Comparison of ENCODE assay signal across 21 cellular contexts in genomic region chr2:20264629-20265028, GRCh38. TPM values are rescaled to one million over a fixed set of nuclear protein-coding genes. Genes with fewer than 3 reads are reported as not detected.
DNase-seq lines count a peak whose midpoint lies in the region; ATAC-seq, FAIRE-seq and TF ChIP-seq lines count a peak whose summit lies in the region.
"Had no signal": no experiment of that assay in that cellular context is flagged by ENCODE, and none has a peak within 500 bp of the region (broad histone marks: within the 10 kb centered on the region; RNA-seq: fewer than 3 reads in every experiment).

No MANE protein-coding gene starts in this region.

- no peaks in the 10 kb centered on the region for H3K9me2 ChIP-seq in SK-N-SH

- DNase-seq in SK-N-SH (no peak), K562 (ENCODE audit: extremely low read depth in 1 of 4, low spot score in 3 of 4) (no peak), small intestine (peak; percentile 41), HuH-7.5 (ENCODE audit: low spot score) (no peak)
- no peak for DNase-seq in activated naive CD8-positive, alpha-beta T cell treated with anti-CD3 and anti-CD28 coated beads, Interleukin-2, amount 50 U/mL, for 24 hours
- DNase-seq: CD4-positive, CD25-positive, alpha-beta regulatory T cell; DMS153; GF-D8; NCI-H1694 treated with DMSO at 0.1 percent for 48 hours; NCI-H2107; NCI-H524; PC-9; SJCRH30 had no signal

- POLR2A ChIA-PET in SK-N-SH (lab: Yijun Ruan, JAX) = no interaction called here
- POLR2A ChIA-PET in K562 (lab: Yijun Ruan, JAX) = no interaction called here

- peaks cover 6% of the 10 kb centered on the region for H3K36me3 Mint-ChIP-seq in activated naive CD8-positive, alpha-beta T cell
- peaks cover 38% of the 10 kb centered on the region for H3K36me3 Mint-ChIP-seq in activated naive CD8-positive, alpha-beta T cell treated with anti-CD3 and anti-CD28 coated beads, Interleukin-2, amount 50 U/mL, for 24 hours (ENCODE audit: low read depth)

- H3K79me2 ChIP-seq in SK-N-SH (ENCODE audit: insufficient read depth) = peaks cover 22% of the 10 kb centered on the region
- H3K79me2 ChIP-seq in K562 (ENCODE audit: control insufficient read depth, insufficient read depth, low read length) = no peaks in the 10 kb centered on the region; the same call in 2 of the 3 replicates

- no peaks in the 10 kb centered on the region for H3K9me3 ChIP-seq in SK-N-SH
- no peaks in the 10 kb centered on the region for H3K9me3 ChIP-seq in K562 (replicated peaks; ENCODE audit: control insufficient read depth, insufficient read depth, low read depth, low read length)
- no peaks in the 10 kb centered on the region for H3K9me3 ChIP-seq in small intestine (ENCODE audit: control insufficient read depth, low read depth)
- H3K9me3 ChIP-seq: SJCRH30 had no signal

- in situ Hi-C loops in K562 (cut with MboI) = no loop called here

- TF ChIP-seq EP300 in SK-N-SH (IDR thresholded peaks at IDR 0.05; ENCODE audit: borderline replicate concordance in 1 of 2, low read depth in 1 of 2, low read length in 1 of 2) (no peak), K562 (IDR thresholded peaks at IDR 0.05; ENCODE audit: low read length) (no peak)

- H3K27me3 ChIP-seq in SK-N-SH (ENCODE audit: insufficient read depth) (no peaks in the 10 kb centered on the region), K562 (ENCODE audit: control insufficient read depth in 2 of 2, insufficient read depth in 2 of 2, low read length in 2 of 2) (no peaks in the 10 kb centered on the region), small intestine (ENCODE audit: control insufficient read depth in 2 of 2, insufficient read depth in 2 of 2, low read length in 2 of 2) (no peaks in the 10 kb centered on the region)
- H3K27me3 ChIP-seq: SJCRH30 had no signal

- FAIRE-seq in K562 (lab: Jason Lieb, UNC) (peak; percentile 37), small intestine (lab: Jason Lieb, UNC) (no peak)
- FAIRE-seq: GM12878, GM19239 had no signal

- no peaks in the 10 kb centered on the region for H3K9me3 Mint-ChIP-seq in activated naive CD8-positive, alpha-beta T cell (ENCODE audit: low read depth)
- no peaks in the 10 kb centered on the region for H3K9me3 Mint-ChIP-seq in activated naive CD8-positive, alpha-beta T cell treated with anti-CD3 and anti-CD28 coated beads, Interleukin-2, amount 50 U/mL, for 24 hours
- H3K9me3 Mint-ChIP-seq: CD4-positive, CD25-positive, alpha-beta regulatory T cell; GM23338 had no signal

- H3K27ac Mint-ChIP-seq in activated naive CD8-positive, alpha-beta T cell = peak overlapping the region; percentile 29
- H3K27ac Mint-ChIP-seq in activated naive CD8-positive, alpha-beta T cell treated with anti-CD3 and anti-CD28 coated beads, Interleukin-2, amount 50 U/mL, for 24 hours = no peak overlapping the region
- H3K27ac Mint-ChIP-seq: B cell, GM23338 had no signal

- H3K4me1 Mint-ChIP-seq in activated naive CD8-positive, alpha-beta T cell (ENCODE audit: low read depth) = peaks cover 13% of the 10 kb centered on the region
- H3K4me1 Mint-ChIP-seq in activated naive CD8-positive, alpha-beta T cell treated with anti-CD3 and anti-CD28 coated beads, Interleukin-2, amount 50 U/mL, for 24 hours = peaks cover 8% of the 10 kb centered on the region
- H3K4me1 Mint-ChIP-seq: B cell, GM23338 had no signal

- no peak for TF ChIP-seq RAD21 in SK-N-SH (IDR thresholded peaks at IDR 0.05; ENCODE audit: low read length)
- no peak for TF ChIP-seq RAD21 in K562 (CRISPR knock-in tag; conservative IDR thresholded peaks at IDR 0.05 in 1 of 2, IDR thresholded peaks at IDR 0.05 in 1 of 2)

- no peaks in the 10 kb centered on the region for H3K9me1 ChIP-seq in K562 (ENCODE audit: control insufficient read depth, insufficient read depth, low read length)

- no peak overlapping the region for H3K4me2 ChIP-seq in SK-N-SH
- no peak overlapping the region for H3K4me2 ChIP-seq in K562 (ENCODE audit: insufficient read depth, low read length)
- H3K4me2 ChIP-seq: GM23338, PC-9 had no signal

- ATAC-seq in SK-N-SH treated with all-trans-retinoic acid at 6 μM for 48 hours (peak; percentile 24; the same call in 2 of the 3 replicates), K562 (0 out of 3 replicates have a peak, but pooled peaks have one; percentile 31), GM21423 (IDR thresholded peaks at IDR 0.05; ENCODE audit: unreplicated experiment) (no peak)
- no peak for ATAC-seq in activated naive CD8-positive, alpha-beta T cell treated with anti-CD3 and anti-CD28 coated beads, Interleukin-2, amount 50 U/mL, for 24 hours
- ATAC-seq: GM12878, GM23338, HCT116 had no signal

- 95% methylated on average over 2 of the region's 2 CpGs for WGBS in SK-N-SH (ENCODE audit: low lambda C conversion rate)
- 93% methylated on average over 2 of the region's 2 CpGs for WGBS in K562 (ENCODE audit: insufficient coverage, low coverage, missing lambda C conversion rate)
- WGBS in small intestine, 3 donors = 27 to 61% (median 28%) methylated on average over 2 of the region's 2 CpGs

- no peaks in the 10 kb centered on the region for H3K27me3 Mint-ChIP-seq in activated naive CD8-positive, alpha-beta T cell
- no peaks in the 10 kb centered on the region for H3K27me3 Mint-ChIP-seq in activated naive CD8-positive, alpha-beta T cell treated with anti-CD3 and anti-CD28 coated beads, Interleukin-2, amount 50 U/mL, for 24 hours
- H3K27me3 Mint-ChIP-seq: B cell; CD4-positive, CD25-positive, alpha-beta regulatory T cell had no signal

- no peak for TF ChIP-seq CTCF in SK-N-SH (IDR thresholded peaks at IDR 0.05)
- no peak for TF ChIP-seq CTCF in K562 (IDR thresholded peaks at IDR 0.05 in 2 of 3, conservative IDR thresholded peaks at IDR 0.05 in 1 of 3; ENCODE audit: insufficient read depth in 2 of 3, low read depth in 1 of 3, low read length in 3 of 3)

- no peak overlapping the region for H2AFZ ChIP-seq in SK-N-SH (ENCODE audit: low read depth)
- H2AFZ ChIP-seq in K562 (ENCODE audit: low read depth, low read length) = no peak overlapping the region
- H2AFZ ChIP-seq: GM23338, PC-9 had no signal

- CTCF ChIA-PET in SK-N-SH (lab: Yijun Ruan, JAX) = interaction anchor here (0.9 to 1.3 kb wide), 4 partner anchors 19 to 62 kb away, joined by 3 to 8 read pairs (median 4); no protein-coding TSS in a partner anchor
- CTCF ChIA-PET in K562 (lab: Yijun Ruan, JAX; ENCODE audit: low intra/inter-chr PET ratio) = no interaction called here

- H3K4me1 ChIP-seq in SK-N-SH (ENCODE audit: control insufficient read depth in 1 of 2, insufficient read depth in 2 of 2, low read depth in 1 of 2, low read length in 1 of 2) = no peaks in the 10 kb centered on the region; a peak in 1 of 4 replicates
- H3K4me1 ChIP-seq in K562 (replicated peaks in 1 of 2; ENCODE audit: control insufficient read depth in 2 of 2, insufficient read depth in 2 of 2, low read length in 2 of 2) = no peaks in the 10 kb centered on the region
- no peaks in the 10 kb centered on the region for H3K4me1 ChIP-seq in small intestine (ENCODE audit: control insufficient read depth in 2 of 2, insufficient read depth in 1 of 2, low read depth in 1 of 2, low read length in 1 of 2)
- H3K4me1 ChIP-seq: SJCRH30 had no signal

- intact Hi-C loops in K562 (cut with micrococcal nuclease) = no loop called here

- H3K9ac ChIP-seq in SK-N-SH = no peak overlapping the region
- H3K9ac ChIP-seq in K562 (ENCODE audit: insufficient read depth in 1 of 2, low read depth in 2 of 2, low read length in 2 of 2) = no peak overlapping the region

- H3K36me3 ChIP-seq in SK-N-SH (replicated peaks in 1 of 2; ENCODE audit: control insufficient read depth in 1 of 2, insufficient read depth in 2 of 2, low read length in 1 of 2) (peaks cover 54 to 62% of the 10 kb centered on the region in 2 experiments), K562 (ENCODE audit: control insufficient read depth, insufficient read depth, low read length) (peaks cover 53% of the 10 kb centered on the region), small intestine (ENCODE audit: control insufficient read depth in 2 of 2, insufficient read depth in 2 of 2, low read length in 2 of 2) (no peaks in the 10 kb centered on the region)

- H4K20me1 ChIP-seq in SK-N-SH (ENCODE audit: insufficient read depth) = no peaks in the 10 kb centered on the region
- no peaks in the 10 kb centered on the region for H4K20me1 ChIP-seq in K562 (replicated peaks; ENCODE audit: control insufficient read depth, insufficient read depth, low read length)

- peaks cover 10% of the 10 kb centered on the region for H3F3A ChIP-seq in SK-N-SH (replicated peaks; ENCODE audit: insufficient read depth)

- no peak overlapping the region for H3K4me3 Mint-ChIP-seq in activated naive CD8-positive, alpha-beta T cell
- H3K4me3 Mint-ChIP-seq in activated naive CD8-positive, alpha-beta T cell treated with anti-CD3 and anti-CD28 coated beads, Interleukin-2, amount 50 U/mL, for 24 hours = no peak overlapping the region
- H3K4me3 Mint-ChIP-seq: B cell; CD4-positive, CD25-positive, alpha-beta regulatory T cell; GM23338 had no signal

- no peak overlapping the region for H3K4me3 ChIP-seq in SK-N-SH (ENCODE audit: low read depth in 2 of 2, low read length in 1 of 2)
- no peak overlapping the region for H3K4me3 ChIP-seq in K562
- H3K4me3 ChIP-seq in small intestine (ENCODE audit: low read depth in 1 of 2, low read length in 2 of 2) = no peak overlapping the region
- H3K4me3 ChIP-seq: GM12878, GM23338, PC-9, SJCRH30 had no signal

- TF ChIP-seq POLR2A in K562 (conservative IDR thresholded peaks at IDR 0.05) = no peak

- H3K27ac ChIP-seq in SK-N-SH (ENCODE audit: low read depth in 2 of 2, low read length in 1 of 2) (no peak overlapping the region), K562 (ENCODE audit: extremely low read depth, low read depth, low read length) (no peak overlapping the region), small intestine (ENCODE audit: low read depth in 1 of 2, low read length in 1 of 2) (no peak overlapping the region)
- H3K27ac ChIP-seq: PC-9, SJCRH30 had no signal

- no TSS peak for BruUV-seq in K562 (replicated peaks; lab: Mats Ljungman, UMichigan)

RNA-seq across cellular contexts. Expression of gene SDC1, which starts 39.7 kb away (rescaled TPM):
- polyA plus RNA-seq in SK-N-SH (2012; rRNA removed) = 105 and 122 TPM in 2 replicates
- 63.4 and 86.1 TPM in 2 replicates for polyA plus RNA-seq in SK-N-SH (2012; cell fraction: cytosol; rRNA removed)
- 58.4 and 62.2 TPM in 2 replicates for polyA plus RNA-seq in SK-N-SH (2012; cell fraction: nucleus; rRNA removed)
- 0.28 and 0.90 TPM in 2 replicates for total RNA-seq in K562 (2011; cell fraction: chromatin; rRNA removed; ENCODE audit: low replicate concordance)
- total RNA-seq in K562 (2011; cell fraction: nucleolus; rRNA removed) = 0.39 and 1.3 TPM in 2 replicates
- total RNA-seq in K562 (2011; cell fraction: nucleoplasm; rRNA removed) = 0.37 and 0.46 TPM in 2 replicates
- total RNA-seq in K562 (2014; rRNA removed) = 1.5 and 1.7 TPM in 2 replicates
- total RNA-seq in K562 (2014; rRNA removed; fragmentation: Illumina TruSeq; extraction: Trizol) = 0.35 and 0.40 TPM in 2 replicates
- total RNA-seq in K562 (2015; rRNA removed; fragmentation: Illumina TruSeq; extraction: Trizol) = 1.4 and 1.6 TPM in 2 replicates
- 2.7 TPM in 2 replicates for total RNA-seq in K562 (2021)
- 0.39 and 2.7 TPM in 2 replicates for polyA plus RNA-seq in K562 (2011; rRNA removed)
- 2.3 and 2.9 TPM in 2 replicates for polyA plus RNA-seq in K562 (2011; cell fraction: cytosol; rRNA removed)
- 0.34 and 2.7 TPM in 2 replicates for polyA plus RNA-seq in K562 (2011; cell fraction: nucleus; rRNA removed)
- polyA plus RNA-seq in K562 (2012) = 0.86 and 0.90 TPM in 2 replicates
- polyA plus RNA-seq in K562 (2014; fragmentation: Illumina TruSeq; extraction: Trizol) = 0.49 and 1.2 TPM in 2 replicates
- under 1 TPM; 0.06 to 0.14 TPM for polyA plus RNA-seq in K562 (2014; fragmentation: Nextera tagmentation; extraction: Ambion mirVana)
- polyA plus RNA-seq in K562 (2014; rRNA removed) = 1.1 and 1.8 TPM in 2 replicates
- polyA minus RNA-seq in K562 (2011; rRNA and poly(A)+ RNA removed) = 0.39 and 1.3 TPM in 2 replicates
- 0.57 and 3.1 TPM in 2 replicates for polyA minus RNA-seq in K562 (2011; cell fraction: cytosol; rRNA and poly(A)+ RNA removed)
- polyA minus RNA-seq in K562 (2011; cell fraction: nucleus; rRNA and poly(A)+ RNA removed) = 0.13 and 0.56 TPM in 2 replicates
- 10 to 100 TPM; 36.9 to 89.9 (median 38.9) TPM for polyA plus RNA-seq in small intestine
- total RNA-seq: B cell; CD4-positive, CD25-positive, alpha-beta regulatory T cell had no signal
- polyA plus RNA-seq: CD4-positive, CD25-positive, alpha-beta regulatory T cell had no signal

Comparison
In these comparisons a context has a peak if more than half of its experiments do, and no peak if none do; other contexts are left out.
1. ATAC-seq: peak in SK-N-SH treated with all-trans-retinoic acid at 6 μM for 48 hours (single experiment) and K562 (single experiment); none in activated naive CD8-positive, alpha-beta T cell treated with anti-CD3 and anti-CD28 coated beads, Interleukin-2, amount 50 U/mL, for 24 hours (single experiment) and GM21423 (single experiment).
2. RNA of gene SDC1, which starts 39.7 kb away (polyA plus RNA-seq): 58.4 to 122 TPM in SK-N-SH and 36.9 to 89.9 TPM in small intestine; 0.06 to 2.9 TPM in K562; every median in the first group is over 4 times any median in the second.